ENCODE assay signal across 1 cellular context in genomic region chr17:38797828-38798227, GRCh38.
TF ChIP-seq lines count a peak whose summit lies in the region.

No MANE protein-coding gene starts in this region.

TF ChIP-seq in GM23338, 12 proteins besides CTCF, POLR2A, EP300 and RAD21 (continued from another document):
- no peak for TF ChIP-seq ZNF462 (CRISPR knock-in tag; IDR thresholded peaks at IDR 0.05)
- TF ChIP-seq NANOG (IDR thresholded peaks at IDR 0.05; ENCODE audit: borderline replicate concordance) = no peak
- no peak for TF ChIP-seq ZNF331 (CRISPR knock-in tag; IDR thresholded peaks at IDR 0.05; ENCODE audit: low read depth)
- TF ChIP-seq EZH2phosphoT487 (IDR thresholded peaks at IDR 0.05; ENCODE audit: unreplicated experiment) = no peak
- TF ChIP-seq STAT1 (IDR thresholded peaks at IDR 0.05; ENCODE audit: unreplicated experiment) = no peak
- no peak for TF ChIP-seq REST (IDR thresholded peaks at IDR 0.05; ENCODE audit: unreplicated experiment)
- no peak for TF ChIP-seq ZNF114 (CRISPR knock-in tag; IDR thresholded peaks at IDR 0.05)
